8 cellular contexts compared by ENCODE assay signal in genomic region chr11:76783901-76784813, GRCh38. TPM values are rescaled to one million over a fixed set of nuclear protein-coding genes. Genes with fewer than 3 reads are reported as not detected.
DNase-seq lines count a peak whose midpoint lies in the region; ATAC-seq and TF ChIP-seq lines count a peak whose summit lies in the region.

No MANE protein-coding gene starts in this region.

- no peak overlapping the region for H3K27ac Mint-ChIP-seq in activated CD4-positive, alpha-beta T cell treated with anti-CD3 and anti-CD28 coated beads for 36 hours
- peak overlapping the region; percentile 8 to 85 (median 75) for H3K27ac Mint-ChIP-seq in nephron

- peaks cover 15% of the 10 kb centered on the region for H3K4me1 Mint-ChIP-seq in activated CD4-positive, alpha-beta T cell treated with anti-CD3 and anti-CD28 coated beads for 36 hours
- peaks cover 47% of the 10 kb centered on the region for H3K4me1 Mint-ChIP-seq in nephron

- H3K4me3 Mint-ChIP-seq in activated CD4-positive, alpha-beta T cell treated with anti-CD3 and anti-CD28 coated beads for 36 hours: peak overlapping the region; percentile 65
- H3K4me3 Mint-ChIP-seq in nephron: peak overlapping the region; percentile 81 to 87 (median 86)

- TF ChIP-seq CTCF in nephron (IDR thresholded peaks at IDR 0.05; ENCODE audit: unreplicated experiment in 3 of 3): no peak

- CTCF ChIA-PET in activated CD4-positive, alpha-beta T cell treated with anti-CD3 and anti-CD28 coated beads for 36 hours (lab: Charles Lee): no interaction called here

- no peaks in the 10 kb centered on the region for H3K9me3 Mint-ChIP-seq in activated CD4-positive, alpha-beta T cell treated with anti-CD3 and anti-CD28 coated beads for 36 hours (ENCODE audit: low read depth)
- no peaks in the 10 kb centered on the region for H3K9me3 Mint-ChIP-seq in nephron

- H3K36me3 Mint-ChIP-seq in activated CD4-positive, alpha-beta T cell treated with anti-CD3 and anti-CD28 coated beads for 36 hours (ENCODE audit: low read depth): no peaks in the 10 kb centered on the region
- H3K36me3 Mint-ChIP-seq in nephron (ENCODE audit: low read depth): peaks cover 10% of the 10 kb centered on the region

- ATAC-seq in activated CD4-positive, alpha-beta T cell treated with anti-CD3 and anti-CD28 coated beads for 36 hours: no peak
- peak; percentile 54 for ATAC-seq in esophagus mucosa

- in situ Hi-C loops in SK-MEL-5 (cut with HindIII; ENCODE audit: low pct_unique_long_range_greater_than_20kb, low sequenced_read_pairs): no loop called here

- peaks cover 32% of the 10 kb centered on the region for H3K27me3 Mint-ChIP-seq in activated CD4-positive, alpha-beta T cell treated with anti-CD3 and anti-CD28 coated beads for 36 hours
- no peaks in the 10 kb centered on the region for H3K27me3 Mint-ChIP-seq in nephron (ENCODE audit: low read depth)

- DNase-seq in activated CD4-positive, alpha-beta T cell treated with anti-CD3 and anti-CD28 coated beads for 36 hours: peak; percentile 29
- no peak for DNase-seq in activated CD4-positive, alpha-beta T cell treated with anti-CD3 and anti-CD28 coated beads, Interleukin-2, amount 50 U/mL, for 48 hours
- DNase-seq in SK-MEL-5 (ENCODE audit: low read depth, low spot score) (peak; percentile 55), DMS114 treated with DMSO at 0.1 percent for 48 hours (lab: John Stamatoyannopoulos, UW; ENCODE audit: unreplicated experiment) (no peak), SKM-1 treated with dmso at 0.1 percent for 144 hours (lab: John Stamatoyannopoulos, UW; ENCODE audit: unreplicated experiment) (no peak)
- DNase-seq in NK-92 treated with Interleukin-12 subunit alpha and Interleukin-12 subunit beta, amount 100 ng/mL, for 24 hours (lab: John Stamatoyannopoulos, UW): no peak

- intact Hi-C loops in activated CD4-positive, alpha-beta T cell treated with anti-CD3 and anti-CD28 coated beads for 36 hours (cut with DNase I, micrococcal nuclease): loop anchor here (1.0 to 10.0 kb wide), 5 partner anchors 15 to 549 kb away; partner anchors contain the start of genes ACER3 (in 1 of the 2) and EMSY (in 1 of the 2)

- POLR2A ChIA-PET in activated CD4-positive, alpha-beta T cell treated with anti-CD3 and anti-CD28 coated beads for 36 hours (lab: Charles Lee): no interaction called here

RNA-seq across cellular contexts. Expression of gene TSKU, which starts 1.0 kb away (rescaled TPM):
- total RNA-seq in activated CD4-positive, alpha-beta T cell treated with anti-CD3 and anti-CD28 coated beads for 36 hours: 1 to 10 TPM; 8.0 to 8.3 TPM
- total RNA-seq in SK-MEL-5 (2014; rRNA removed; shearing (Covaris generic)): 22.2 and 23.5 TPM in 2 replicates
- 28.4 and 33.1 TPM in 2 replicates for polyA plus RNA-seq in SK-MEL-5 (2015; cell fraction: cytosol; rRNA removed)
- 4.3 and 9.1 TPM in 2 replicates for polyA plus RNA-seq in SK-MEL-5 (2015; cell fraction: nucleus; rRNA removed)
- total RNA-seq in esophagus mucosa: 50.7 TPM

Comparison
In these comparisons a context has a peak if more than half of its experiments do, and no peak if none do; other contexts are left out.
1. DNase-seq: peak in activated CD4-positive, alpha-beta T cell treated with anti-CD3 and anti-CD28 coated beads for 36 hours (single experiment) and SK-MEL-5 (single experiment); none in activated CD4-positive, alpha-beta T cell treated with anti-CD3 and anti-CD28 coated beads, Interleukin-2, amount 50 U/mL, for 48 hours (0 of 2), DMS114 treated with DMSO at 0.1 percent for 48 hours (single experiment), NK-92 treated with Interleukin-12 subunit alpha and Interleukin-12 subunit beta, amount 100 ng/mL, for 24 hours (single experiment) and SKM-1 treated with dmso at 0.1 percent for 144 hours (single experiment).